Comparison of ENCODE assay signal across 1 cellular context in the genomic region with DNA sequence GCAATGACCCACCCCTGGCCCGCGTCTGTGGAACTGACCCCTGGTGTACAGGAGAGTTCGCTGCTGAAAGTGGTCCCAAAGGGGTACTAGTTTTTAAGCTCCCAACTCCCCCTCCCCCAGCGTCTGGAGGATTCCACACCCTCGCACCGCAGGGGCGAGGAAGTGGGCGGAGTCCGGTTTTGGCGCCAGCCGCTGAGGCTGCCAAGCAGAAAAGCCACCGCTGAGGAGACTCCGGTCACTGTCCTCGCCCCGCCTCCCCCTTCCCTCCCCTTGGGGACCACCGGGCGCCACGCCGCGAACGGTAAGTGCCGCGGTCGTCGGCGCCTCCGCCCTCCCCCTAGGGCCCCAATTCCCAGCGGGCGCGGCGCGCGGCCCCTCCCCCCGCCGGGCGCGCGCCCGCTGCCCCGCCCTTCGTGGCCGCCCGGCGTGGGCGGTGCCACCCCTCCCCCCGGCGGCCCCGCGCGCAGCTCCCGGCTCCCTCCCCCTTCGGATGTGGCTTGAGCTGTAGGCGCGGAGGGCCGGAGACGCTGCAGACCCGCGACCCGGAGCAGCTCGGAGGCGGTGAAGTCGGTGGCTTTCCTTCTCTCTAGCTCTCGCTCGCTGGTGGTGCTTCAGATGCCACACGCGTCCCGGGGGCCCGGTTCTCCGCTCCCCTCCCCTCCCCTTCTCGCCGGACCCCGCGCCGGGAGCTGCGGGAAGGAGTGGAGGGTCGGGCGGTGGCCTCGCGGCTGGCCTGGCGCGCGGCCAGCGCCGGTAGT.
A peak's percentile ranks its signal among the peaks of the same experiment; 100 is the strongest.
TF ChIP-seq lines count a peak whose summit lies in the region.

A gene (plus strand): TSS at position 485 of the 758 bp plus-strand sequence. CDS start 1,254 bp downstream, outside the sequence.

TF ChIP-seq in HepG2, 621 proteins besides CTCF, POLR2A, EP300 and RAD21 (continued from another document and continues in another):
- peak; percentile 71 for TF ChIP-seq PHF8 (CRISPR knock-in tag; IDR thresholded peaks at IDR 0.05)
- TF ChIP-seq MIXL1 (CRISPR knock-in tag; IDR thresholded peaks at IDR 0.05): no peak
- TF ChIP-seq FOXA3 (CRISPR knock-in tag; IDR thresholded peaks at IDR 0.05): peak; percentile 32; the same call in 1 of the 2 replicates
- TF ChIP-seq RNF2 (conservative IDR thresholded peaks at IDR 0.05; ENCODE audit: low read depth): no peak
- TF ChIP-seq KAT2B (IDR thresholded peaks at IDR 0.05; ENCODE audit: borderline replicate concordance, low read depth, low read length): no peak
- TF ChIP-seq, protein P1, sequence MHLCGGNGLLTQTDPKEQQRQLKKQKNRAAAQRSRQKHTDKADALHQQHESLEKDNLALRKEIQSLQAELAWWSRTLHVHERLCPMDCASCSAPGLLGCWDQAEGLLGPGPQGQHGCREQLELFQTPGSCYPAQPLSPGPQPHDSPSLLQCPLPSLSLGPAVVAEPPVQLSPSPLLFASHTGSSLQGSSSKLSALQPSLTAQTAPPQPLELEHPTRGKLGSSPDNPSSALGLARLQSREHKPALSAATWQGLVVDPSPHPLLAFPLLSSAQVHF (CRISPR knock-in tag; IDR thresholded peaks at IDR 0.05): peak; percentile 82
- TF ChIP-seq MAZ (IDR thresholded peaks at IDR 0.05; ENCODE audit: borderline replicate concordance, low read depth, low read length): peak; percentile 66; the same call in 1 of the 2 replicates
- TF ChIP-seq MAZ (CRISPR knock-in tag; IDR thresholded peaks at IDR 0.05; ENCODE audit: low read depth): no peak; the same call in 1 of the 2 replicates
- TF ChIP-seq IKZF4 (CRISPR knock-in tag; IDR thresholded peaks at IDR 0.05; ENCODE audit: borderline replicate concordance, low read depth, not compliant biosample characterization): peak; percentile 48
- no peak for TF ChIP-seq ZFYVE20 (CRISPR knock-in tag; IDR thresholded peaks at IDR 0.05; ENCODE audit: borderline replicate concordance, low read depth)
- no peak for TF ChIP-seq CBX5 (CRISPR knock-in tag; IDR thresholded peaks at IDR 0.05; ENCODE audit: borderline replicate concordance)
- peak; percentile 13; the same call in 1 of the 2 replicates for TF ChIP-seq ERF (CRISPR knock-in tag; IDR thresholded peaks at IDR 0.05)
- TF ChIP-seq, protein P2, sequence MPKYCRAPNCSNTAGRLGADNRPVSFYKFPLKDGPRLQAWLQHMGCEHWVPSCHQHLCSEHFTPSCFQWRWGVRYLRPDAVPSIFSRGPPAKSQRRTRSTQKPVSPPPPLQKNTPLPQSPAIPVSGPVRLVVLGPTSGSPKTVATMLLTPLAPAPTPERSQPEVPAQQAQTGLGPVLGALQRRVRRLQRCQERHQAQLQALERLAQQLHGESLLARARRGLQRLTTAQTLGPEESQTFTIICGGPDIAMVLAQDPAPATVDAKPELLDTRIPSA (CRISPR knock-in tag; IDR thresholded peaks at IDR 0.05; ENCODE audit: borderline replicate concordance): peak; percentile 77; the same call in 1 of the 2 replicates
- TF ChIP-seq, protein P3, sequence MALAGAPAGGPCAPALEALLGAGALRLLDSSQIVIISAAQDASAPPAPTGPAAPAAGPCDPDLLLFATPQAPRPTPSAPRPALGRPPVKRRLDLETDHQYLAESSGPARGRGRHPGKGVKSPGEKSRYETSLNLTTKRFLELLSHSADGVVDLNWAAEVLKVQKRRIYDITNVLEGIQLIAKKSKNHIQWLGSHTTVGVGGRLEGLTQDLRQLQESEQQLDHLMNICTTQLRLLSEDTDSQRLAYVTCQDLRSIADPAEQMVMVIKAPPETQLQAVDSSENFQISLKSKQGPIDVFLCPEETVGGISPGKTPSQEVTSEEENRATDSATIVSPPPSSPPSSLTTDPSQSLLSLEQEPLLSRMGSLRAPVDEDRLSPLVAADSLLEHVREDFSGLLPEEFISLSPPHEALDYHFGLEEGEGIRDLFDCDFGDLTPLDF (CRISPR knock-in tag; IDR thresholded peaks at IDR 0.05): no peak; the same call in 1 of the 2 replicates
- no peak for TF ChIP-seq EED (CRISPR knock-in tag; IDR thresholded peaks at IDR 0.05)
- TF ChIP-seq ARNT2 (CRISPR knock-in tag; IDR thresholded peaks at IDR 0.05; ENCODE audit: low read depth): 0 out of 2 replicates have a peak, but pooled peaks have one; percentile 12
- TF ChIP-seq ZFX (CRISPR knock-in tag; IDR thresholded peaks at IDR 0.05; ENCODE audit: low read depth): peak; percentile 52; the same call in 1 of the 2 replicates
- peak; percentile 88 for TF ChIP-seq RBFOX2 (IDR thresholded peaks at IDR 0.05; ENCODE audit: low read depth, low read length)
- peak; percentile 75; the same call in 1 of the 2 replicates for TF ChIP-seq ZNF749 (CRISPR knock-in tag; IDR thresholded peaks at IDR 0.05; ENCODE audit: borderline replicate concordance)
- TF ChIP-seq, protein P4, sequence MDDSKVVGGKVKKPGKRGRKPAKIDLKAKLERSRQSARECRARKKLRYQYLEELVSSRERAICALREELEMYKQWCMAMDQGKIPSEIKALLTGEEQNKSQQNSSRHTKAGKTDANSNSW (CRISPR knock-in tag; IDR thresholded peaks at IDR 0.05; ENCODE audit: borderline replicate concordance): no peak
- TF ChIP-seq YEATS4 (CRISPR knock-in tag; IDR thresholded peaks at IDR 0.05; ENCODE audit: borderline replicate concordance): 0 out of 2 replicates have a peak, but pooled peaks have one; percentile 43
- TF ChIP-seq SRSF4 (IDR thresholded peaks at IDR 0.05; ENCODE audit: low read depth, low read length, poor library complexity, severe bottlenecking): no peak
- TF ChIP-seq ZBTB3 (CRISPR knock-in tag; IDR thresholded peaks at IDR 0.05; ENCODE audit: borderline replicate concordance, low read depth): 0 out of 2 replicates have a peak, but pooled peaks have one; percentile 7
- TF ChIP-seq ZMAT3 (CRISPR knock-in tag; conservative IDR thresholded peaks at IDR 0.05): no peak; the same call in 1 of the 2 replicates
- no peak for TF ChIP-seq ZNF792 (CRISPR knock-in tag; IDR thresholded peaks at IDR 0.05)
- TF ChIP-seq, protein P5, sequence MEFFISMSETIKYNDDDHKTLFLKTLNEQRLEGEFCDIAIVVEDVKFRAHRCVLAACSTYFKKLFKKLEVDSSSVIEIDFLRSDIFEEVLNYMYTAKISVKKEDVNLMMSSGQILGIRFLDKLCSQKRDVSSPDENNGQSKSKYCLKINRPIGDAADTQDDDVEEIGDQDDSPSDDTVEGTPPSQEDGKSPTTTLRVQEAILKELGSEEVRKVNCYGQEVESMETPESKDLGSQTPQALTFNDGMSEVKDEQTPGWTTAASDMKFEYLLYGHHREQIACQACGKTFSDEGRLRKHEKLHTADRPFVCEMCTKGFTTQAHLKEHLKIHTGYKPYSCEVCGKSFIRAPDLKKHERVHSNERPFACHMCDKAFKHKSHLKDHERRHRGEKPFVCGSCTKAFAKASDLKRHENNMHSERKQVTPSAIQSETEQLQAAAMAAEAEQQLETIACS (CRISPR knock-in tag; IDR thresholded peaks at IDR 0.05): peak; percentile 86
- TF ChIP-seq, protein P6, sequence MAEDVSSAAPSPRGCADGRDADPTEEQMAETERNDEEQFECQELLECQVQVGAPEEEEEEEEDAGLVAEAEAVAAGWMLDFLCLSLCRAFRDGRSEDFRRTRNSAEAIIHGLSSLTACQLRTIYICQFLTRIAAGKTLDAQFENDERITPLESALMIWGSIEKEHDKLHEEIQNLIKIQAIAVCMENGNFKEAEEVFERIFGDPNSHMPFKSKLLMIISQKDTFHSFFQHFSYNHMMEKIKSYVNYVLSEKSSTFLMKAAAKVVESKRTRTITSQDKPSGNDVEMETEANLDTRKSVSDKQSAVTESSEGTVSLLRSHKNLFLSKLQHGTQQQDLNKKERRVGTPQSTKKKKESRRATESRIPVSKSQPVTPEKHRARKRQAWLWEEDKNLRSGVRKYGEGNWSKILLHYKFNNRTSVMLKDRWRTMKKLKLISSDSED (CRISPR knock-in tag; IDR thresholded peaks at IDR 0.05): no peak
- TF ChIP-seq ZNF432 (CRISPR knock-in tag; IDR thresholded peaks at IDR 0.05; ENCODE audit: borderline replicate concordance): no peak
- TF ChIP-seq, protein P7, sequence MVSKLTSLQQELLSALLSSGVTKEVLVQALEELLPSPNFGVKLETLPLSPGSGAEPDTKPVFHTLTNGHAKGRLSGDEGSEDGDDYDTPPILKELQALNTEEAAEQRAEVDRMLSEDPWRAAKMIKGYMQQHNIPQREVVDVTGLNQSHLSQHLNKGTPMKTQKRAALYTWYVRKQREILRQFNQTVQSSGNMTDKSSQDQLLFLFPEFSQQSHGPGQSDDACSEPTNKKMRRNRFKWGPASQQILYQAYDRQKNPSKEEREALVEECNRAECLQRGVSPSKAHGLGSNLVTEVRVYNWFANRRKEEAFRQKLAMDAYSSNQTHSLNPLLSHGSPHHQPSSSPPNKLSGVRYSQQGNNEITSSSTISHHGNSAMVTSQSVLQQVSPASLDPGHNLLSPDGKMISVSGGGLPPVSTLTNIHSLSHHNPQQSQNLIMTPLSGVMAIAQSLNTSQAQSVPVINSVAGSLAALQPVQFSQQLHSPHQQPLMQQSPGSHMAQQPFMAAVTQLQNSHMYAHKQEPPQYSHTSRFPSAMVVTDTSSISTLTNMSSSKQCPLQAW (CRISPR knock-in tag; IDR thresholded peaks at IDR 0.05): peak; percentile 30; the same call in 1 of the 2 replicates
- no peak for TF ChIP-seq GZF1 (CRISPR knock-in tag; IDR thresholded peaks at IDR 0.05)
- TF ChIP-seq ZNF546 (CRISPR knock-in tag; conservative IDR thresholded peaks at IDR 0.05): no peak
- 0 out of 2 replicates have a peak, but pooled peaks have one; percentile 3 for TF ChIP-seq KMT2A (CRISPR knock-in tag; IDR thresholded peaks at IDR 0.05)
- TF ChIP-seq ZNF207 (IDR thresholded peaks at IDR 0.05; ENCODE audit: borderline replicate concordance): no peak
- TF ChIP-seq FOSL2 (CRISPR knock-in tag; IDR thresholded peaks at IDR 0.05): 0 out of 2 replicates have a peak, but pooled peaks have one; percentile 30
- TF ChIP-seq, protein P8, sequence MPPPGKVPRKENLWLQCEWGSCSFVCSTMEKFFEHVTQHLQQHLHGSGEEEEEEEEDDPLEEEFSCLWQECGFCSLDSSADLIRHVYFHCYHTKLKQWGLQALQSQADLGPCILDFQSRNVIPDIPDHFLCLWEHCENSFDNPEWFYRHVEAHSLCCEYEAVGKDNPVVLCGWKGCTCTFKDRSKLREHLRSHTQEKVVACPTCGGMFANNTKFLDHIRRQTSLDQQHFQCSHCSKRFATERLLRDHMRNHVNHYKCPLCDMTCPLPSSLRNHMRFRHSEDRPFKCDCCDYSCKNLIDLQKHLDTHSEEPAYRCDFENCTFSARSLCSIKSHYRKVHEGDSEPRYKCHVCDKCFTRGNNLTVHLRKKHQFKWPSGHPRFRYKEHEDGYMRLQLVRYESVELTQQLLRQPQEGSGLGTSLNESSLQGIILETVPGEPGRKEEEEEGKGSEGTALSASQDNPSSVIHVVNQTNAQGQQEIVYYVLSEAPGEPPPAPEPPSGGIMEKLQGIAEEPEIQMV (CRISPR knock-in tag; IDR thresholded peaks at IDR 0.05; ENCODE audit: low read depth): 0 out of 2 replicates have a peak, but pooled peaks have one; percentile 5
- TF ChIP-seq ZBTB38 (CRISPR knock-in tag; IDR thresholded peaks at IDR 0.05): 0 out of 2 replicates have a peak, but pooled peaks have one; percentile 14
- peak; percentile 77; the same call in 1 of the 2 replicates for TF ChIP-seq REL (CRISPR knock-in tag; conservative IDR thresholded peaks at IDR 0.05)
- TF ChIP-seq ZNF570 (CRISPR knock-in tag; IDR thresholded peaks at IDR 0.05; ENCODE audit: borderline replicate concordance): 0 out of 2 replicates have a peak, but pooled peaks have one; percentile 1
- 0 out of 2 replicates have a peak, but pooled peaks have one; percentile 96 for TF ChIP-seq NAIF1 (CRISPR knock-in tag; IDR thresholded peaks at IDR 0.05; ENCODE audit: borderline replicate concordance)
- TF ChIP-seq RBAK (CRISPR knock-in tag; IDR thresholded peaks at IDR 0.05): no peak
- TF ChIP-seq ZNF678 (CRISPR knock-in tag; IDR thresholded peaks at IDR 0.05): no peak
- no peak for TF ChIP-seq TEAD3 (CRISPR knock-in tag; optimal IDR thresholded peaks at IDR 0.05; ENCODE audit: borderline replicate concordance)
- 0 out of 2 replicates have a peak, but pooled peaks have one; percentile 14 for TF ChIP-seq ZNF367 (CRISPR knock-in tag; IDR thresholded peaks at IDR 0.05; ENCODE audit: borderline replicate concordance)
- TF ChIP-seq ZNF782 (CRISPR knock-in tag; IDR thresholded peaks at IDR 0.05; ENCODE audit: borderline replicate concordance): 0 out of 2 replicates have a peak, but pooled peaks have one; percentile 33
- TF ChIP-seq, protein P9, sequence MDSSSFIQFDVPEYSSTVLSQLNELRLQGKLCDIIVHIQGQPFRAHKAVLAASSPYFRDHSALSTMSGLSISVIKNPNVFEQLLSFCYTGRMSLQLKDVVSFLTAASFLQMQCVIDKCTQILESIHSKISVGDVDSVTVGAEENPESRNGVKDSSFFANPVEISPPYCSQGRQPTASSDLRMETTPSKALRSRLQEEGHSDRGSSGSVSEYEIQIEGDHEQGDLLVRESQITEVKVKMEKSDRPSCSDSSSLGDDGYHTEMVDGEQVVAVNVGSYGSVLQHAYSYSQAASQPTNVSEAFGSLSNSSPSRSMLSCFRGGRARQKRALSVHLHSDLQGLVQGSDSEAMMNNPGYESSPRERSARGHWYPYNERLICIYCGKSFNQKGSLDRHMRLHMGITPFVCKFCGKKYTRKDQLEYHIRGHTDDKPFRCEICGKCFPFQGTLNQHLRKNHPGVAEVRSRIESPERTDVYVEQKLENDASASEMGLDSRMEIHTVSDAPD (CRISPR knock-in tag; IDR thresholded peaks at IDR 0.05): no peak
- TF ChIP-seq ZNF33A (CRISPR knock-in tag; IDR thresholded peaks at IDR 0.05; ENCODE audit: borderline replicate concordance): no peak
- TF ChIP-seq SIN3A (IDR thresholded peaks at IDR 0.05; ENCODE audit: borderline replicate concordance, low read depth, low read length): peak; percentile 24; the same call in 1 of the 2 replicates
